Comparison of ENCODE assay signal across 9 cellular contexts in the genomic region with DNA sequence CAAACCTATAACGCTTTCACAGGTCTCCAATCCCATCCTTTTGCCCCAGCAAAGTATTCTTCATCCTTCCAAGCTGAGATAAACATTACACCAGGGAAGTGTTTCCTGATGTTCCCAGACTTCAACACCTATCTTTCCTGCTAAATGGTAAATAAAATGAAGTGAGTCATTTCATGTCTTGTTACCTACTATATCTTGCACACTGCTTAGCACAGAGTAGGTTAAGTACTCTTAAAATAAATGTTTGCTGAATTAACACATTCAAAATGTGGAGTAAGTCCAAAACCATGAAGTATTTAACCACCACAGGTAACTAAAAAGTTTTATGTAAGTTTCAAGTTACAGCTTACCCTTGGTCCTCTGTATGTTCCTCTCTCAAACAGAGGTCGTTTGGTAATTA. TPM values are rescaled to one million over a fixed set of nuclear protein-coding genes. Genes with fewer than 3 reads are reported as not detected.
A peak's percentile ranks its signal among the peaks of the same experiment; 100 is the strongest.
DNase-seq lines count a peak whose midpoint lies in the region; ATAC-seq, FAIRE-seq and TF ChIP-seq lines count a peak whose summit lies in the region.
"Had no signal": no experiment of that assay in that cellular context is flagged by ENCODE, and none has a peak within 500 bp of the region (broad histone marks: within the 10 kb centered on the region; RNA-seq: fewer than 3 reads in every experiment).

No MANE protein-coding gene starts in this region.

- H3K27me3 Mint-ChIP-seq in dendritic cell treated with granulocyte-macrophage colony-stimulating factor and Interleukin-4, amounts not matched to agents 40 ng/mL and 50 ng/mL, for 4 days = no peaks in the 10 kb centered on the region
- no peaks in the 10 kb centered on the region for H3K27me3 Mint-ChIP-seq in neural crest cell (ENCODE audit: low read depth)
- H3K27me3 Mint-ChIP-seq in activated CD8-positive, alpha-beta memory T cell treated with anti-CD3 and anti-CD28 coated beads, Interleukin-2, amount 10 ng/mL, durations not matched to agents 7 days and 5 days = no peaks in the 10 kb centered on the region

- peaks cover 42% of the 10 kb centered on the region for H3K36me3 Mint-ChIP-seq in dendritic cell treated with granulocyte-macrophage colony-stimulating factor and Interleukin-4, amounts not matched to agents 40 ng/mL and 50 ng/mL, for 4 days (ENCODE audit: low read depth)
- H3K36me3 Mint-ChIP-seq in neural crest cell (ENCODE audit: low read depth) = peaks cover 10% of the 10 kb centered on the region
- peaks cover 36% of the 10 kb centered on the region for H3K36me3 Mint-ChIP-seq in activated CD8-positive, alpha-beta memory T cell treated with anti-CD3 and anti-CD28 coated beads, Interleukin-2, amount 10 ng/mL, durations not matched to agents 7 days and 5 days

- H3K4me3 ChIP-seq in DOHH2 (ENCODE audit: low read length) (peak overlapping the region; percentile 96), Loucy (ENCODE audit: low read length, poor library complexity, severe bottlenecking) (peak overlapping the region; percentile 92), pancreas (peak overlapping the region in 1 of 4 donors; percentile 92)

- H3K4me3 Mint-ChIP-seq in dendritic cell treated with granulocyte-macrophage colony-stimulating factor and Interleukin-4, amounts not matched to agents 40 ng/mL and 50 ng/mL, for 4 days = peak overlapping the region; percentile 4
- H3K4me3 Mint-ChIP-seq in neural crest cell = peak overlapping the region; percentile 41
- no peak overlapping the region for H3K4me3 Mint-ChIP-seq in activated CD8-positive, alpha-beta memory T cell treated with anti-CD3 and anti-CD28 coated beads, Interleukin-2, amount 10 ng/mL, durations not matched to agents 7 days and 5 days

- H3K9me3 ChIP-seq in DOHH2 (ENCODE audit: control insufficient read depth, insufficient read depth, low read length) = no peaks in the 10 kb centered on the region
- H3K9me3 ChIP-seq in Loucy (ENCODE audit: insufficient read depth, low read depth, low read length) = no peaks in the 10 kb centered on the region
- H3K9me3 ChIP-seq in pancreas = no peaks in the 10 kb centered on the region

- no peaks in the 10 kb centered on the region for H3K9me3 Mint-ChIP-seq in dendritic cell treated with granulocyte-macrophage colony-stimulating factor and Interleukin-4, amounts not matched to agents 40 ng/mL and 50 ng/mL, for 4 days
- no peaks in the 10 kb centered on the region for H3K9me3 Mint-ChIP-seq in neural crest cell
- H3K9me3 Mint-ChIP-seq in activated CD8-positive, alpha-beta memory T cell treated with anti-CD3 and anti-CD28 coated beads, Interleukin-2, amount 10 ng/mL, durations not matched to agents 7 days and 5 days (ENCODE audit: low read depth) = no peaks in the 10 kb centered on the region

- H2AFZ ChIP-seq in Loucy (ENCODE audit: low read length) = no peak overlapping the region

- no peaks in the 10 kb centered on the region for H3K27me3 ChIP-seq in DOHH2 (ENCODE audit: control insufficient read depth, low read length)
- H3K27me3 ChIP-seq in Loucy (ENCODE audit: insufficient read depth, low read length, poor library complexity, severe bottlenecking) = no peaks in the 10 kb centered on the region
- H3K27me3 ChIP-seq in pancreas = no peaks in the 10 kb centered on the region

- CTCF ChIA-PET in activated CD8-positive, alpha-beta memory T cell treated with anti-CD3 and anti-CD28 coated beads, Interleukin-2, amount 10 ng/mL, durations not matched to agents 7 days and 5 days (lab: Charles Lee) = interaction anchor here (0.9 to 3.7 kb wide), 5 partner anchors 9 to 119 kb away, joined by 3 to 13 read pairs (median 4); a partner anchor contains a TSS

- 0 out of 2 replicates have a peak, but pooled peaks cover 2% of the 10 kb centered on the region for H3F3A ChIP-seq in DOHH2 (ENCODE audit: control insufficient read depth, insufficient read depth)
- H3F3A ChIP-seq in Loucy (ENCODE audit: low read depth) = 0 out of 2 replicates have a peak, but pooled peaks cover 9% of the 10 kb centered on the region

- H3K36me3 ChIP-seq in DOHH2 (ENCODE audit: control insufficient read depth, low read length) (peaks cover 87% of the 10 kb centered on the region), Loucy (ENCODE audit: insufficient read depth, low read length) (peaks cover 9% of the 10 kb centered on the region; the same call in 1 of the 2 replicates), pancreas (no peaks in the 10 kb centered on the region)

- no peak for ATAC-seq in activated CD8-positive, alpha-beta memory T cell treated with anti-CD3 and anti-CD28 coated beads, Interleukin-2, amount 10 ng/mL, durations not matched to agents 7 days and 5 days
- no peak for ATAC-seq in pancreas

- H3K79me2 ChIP-seq in DOHH2 (ENCODE audit: control insufficient read depth, low read length) (peaks cover 100% of the 10 kb centered on the region), Loucy (ENCODE audit: insufficient read depth, low read length) (peaks cover 98% of the 10 kb centered on the region)

- H3K9me2 ChIP-seq in DOHH2 (replicated peaks; ENCODE audit: control insufficient read depth, low read length) (no peaks in the 10 kb centered on the region), Loucy (replicated peaks; ENCODE audit: low read depth, low read length) (no peaks in the 10 kb centered on the region)

- peaks cover 37% of the 10 kb centered on the region for H3K4me1 Mint-ChIP-seq in dendritic cell treated with granulocyte-macrophage colony-stimulating factor and Interleukin-4, amounts not matched to agents 40 ng/mL and 50 ng/mL, for 4 days (ENCODE audit: low read depth)
- peaks cover 43% of the 10 kb centered on the region for H3K4me1 Mint-ChIP-seq in neural crest cell
- peaks cover 54% of the 10 kb centered on the region for H3K4me1 Mint-ChIP-seq in activated CD8-positive, alpha-beta memory T cell treated with anti-CD3 and anti-CD28 coated beads, Interleukin-2, amount 10 ng/mL, durations not matched to agents 7 days and 5 days

- DNase-seq in neural crest cell (ENCODE audit: low read depth, low spot score) (no peak), NCI-H1694 (lab: John Stamatoyannopoulos, UW) (no peak), pancreas (no peak)
- DNase-seq in NK-92 treated with Interleukin-12 subunit alpha and Interleukin-12 subunit beta, amount 100 ng/mL, for 24 hours (lab: John Stamatoyannopoulos, UW) = no peak
- no peak for DNase-seq in activated CD8-positive, alpha-beta memory T cell treated with anti-CD3 and anti-CD28 coated beads, Interleukin-2, amount 10 ng/mL, durations not matched to agents 7 days and 5 days
- DNase-seq: stimulated activated naive CD4-positive, alpha-beta T cell treated with Interleukin-2 at 50 U/mL for 16 hours had no signal

- H3K4me2 ChIP-seq in DOHH2 (ENCODE audit: low read length) (peak overlapping the region; percentile 90), Loucy (ENCODE audit: low read depth, low read length, poor library complexity, severe bottlenecking) (peak overlapping the region; percentile 95)

- H3K27ac Mint-ChIP-seq in dendritic cell treated with granulocyte-macrophage colony-stimulating factor and Interleukin-4, amounts not matched to agents 40 ng/mL and 50 ng/mL, for 4 days = peak overlapping the region; percentile 17
- peak overlapping the region; percentile 3 for H3K27ac Mint-ChIP-seq in neural crest cell (ENCODE audit: unreplicated experiment)
- H3K27ac Mint-ChIP-seq in activated CD8-positive, alpha-beta memory T cell treated with anti-CD3 and anti-CD28 coated beads, Interleukin-2, amount 10 ng/mL, durations not matched to agents 7 days and 5 days = no peak overlapping the region

- 45 to 52% methylated on average over 2 of the region's 2 CpGs for WGBS in pancreas, 2 donors

- H3K9ac ChIP-seq in Loucy (ENCODE audit: low read depth, low read length, poor library complexity, severe bottlenecking) = peak overlapping the region; percentile 93

- peaks cover 43% of the 10 kb centered on the region for H3K4me1 ChIP-seq in DOHH2 (ENCODE audit: control insufficient read depth, low read length)
- peaks cover 75% of the 10 kb centered on the region for H3K4me1 ChIP-seq in Loucy (ENCODE audit: insufficient read depth, low read length, poor library complexity, severe bottlenecking)
- H3K4me1 ChIP-seq in pancreas = peaks cover 14 to 57% (median 23%) of the 10 kb centered on the region in 3 donors

- peaks cover 15% of the 10 kb centered on the region; the same call in 1 of the 2 replicates for H4K20me1 ChIP-seq in DOHH2 (ENCODE audit: control insufficient read depth, insufficient read depth, low read depth, low read length)
- peaks cover 77% of the 10 kb centered on the region for H4K20me1 ChIP-seq in Loucy (ENCODE audit: insufficient read depth, low read length, poor library complexity, severe bottlenecking)

- no peak overlapping the region for H3K27ac ChIP-seq in DOHH2 (ENCODE audit: low read depth, low read length)
- H3K27ac ChIP-seq in pancreas = peak overlapping the region in 1 of 4 donors; percentile 33

- FAIRE-seq in pancreas (lab: Jason Lieb, UNC) = no peak

- intact Hi-C loops in dendritic cell treated with granulocyte-macrophage colony-stimulating factor and Interleukin-4, amounts not matched to agents 40 ng/mL and 50 ng/mL, for 4 days (cut with micrococcal nuclease) = loop anchor here (10.0 kb wide), 1 partner anchor 208 kb away; no protein-coding TSS in a partner anchor
- intact Hi-C loops in pancreas (cut with DNase I) = no loop called here

- TF ChIP-seq CTCF in DOHH2 (IDR thresholded peaks at IDR 0.05; ENCODE audit: low read depth, low read length, poor library complexity, severe bottlenecking) (no peak), Loucy (conservative IDR thresholded peaks at IDR 0.05; ENCODE audit: low read length) (no peak), neural crest cell (conservative IDR thresholded peaks at IDR 0.05) (no peak), pancreas (IDR thresholded peaks at IDR 0.05) (no peak)

RNA-seq across cellular contexts. Expression of a gene that starts 3.4 kb away (rescaled TPM):
- total RNA-seq in neural crest cell = 78.1 and 81.2 TPM in 2 replicates
- 10 to 100 TPM; 65.2 to 66.0 TPM for total RNA-seq in activated CD8-positive, alpha-beta memory T cell treated with anti-CD3 and anti-CD28 coated beads, Interleukin-2, amount 10 ng/mL, durations not matched to agents 7 days and 5 days
- 10 to 100 TPM; 11.7 to 25.1 (median 16.4) TPM for total RNA-seq in pancreas
- polyA plus RNA-seq in pancreas = 10 to 100 TPM; 18.9 to 25.1 TPM
